16 cellular contexts compared by ENCODE assay signal in the genomic region with DNA sequence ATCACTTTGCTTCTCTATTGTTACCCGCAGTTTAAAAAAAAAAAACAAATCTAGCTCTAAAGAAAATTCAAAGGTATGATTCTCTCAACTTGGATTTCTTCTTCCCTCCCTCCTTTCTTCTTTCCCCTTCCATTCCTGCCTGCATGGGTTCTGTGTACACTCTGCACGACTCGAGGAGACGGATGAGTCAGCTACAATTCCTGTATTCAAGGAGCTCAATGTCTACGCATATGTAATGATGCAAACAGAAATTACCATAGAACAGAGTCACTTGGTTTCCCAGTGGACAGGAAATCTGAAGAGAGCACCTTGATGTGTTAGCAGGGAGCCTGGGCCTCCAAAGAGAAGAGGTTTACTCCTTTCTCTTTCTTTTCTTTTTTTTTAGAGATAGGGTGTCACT.
DNase-seq lines count a peak whose midpoint lies in the region; TF ChIP-seq lines count a peak whose summit lies in the region.
"Had no signal": no experiment of that assay in that cellular context is flagged by ENCODE, and none has a peak within 500 bp of the region (broad histone marks: within the 10 kb centered on the region; RNA-seq: fewer than 3 reads in every experiment).

No MANE protein-coding gene starts in this region.

- H3K79me1 ChIP-seq in mesendoderm (ENCODE audit: low read length): no peaks in the 10 kb centered on the region

- H3K4me2 ChIP-seq in mesendoderm (ENCODE audit: low read length): no peak overlapping the region
- H3K4me2 ChIP-seq: BLaER1 had no signal

- no peak overlapping the region for H3K4ac ChIP-seq in mesendoderm (ENCODE audit: low read depth, low read length)

- TF ChIP-seq POLR2A in erythroblast (IDR thresholded peaks at IDR 0.05; ENCODE audit: low read length): no peak

- no peak overlapping the region for H3K56ac ChIP-seq in mesendoderm (ENCODE audit: low read length)

- WGBS in mesendoderm (ENCODE audit: extremely low coverage, insufficient coverage, low lambda C conversion rate): no CpG with 5 or more reads among the region's 5 CpGs

- no peak overlapping the region for H3K18ac ChIP-seq in mesendoderm (ENCODE audit: low read length)

- no peak overlapping the region for H2AK5ac ChIP-seq in mesendoderm (ENCODE audit: low read length)

- in situ Hi-C loops in Caki2 (cut with HindIII; ENCODE audit: low pct_unique_long_range_greater_than_20kb, low sequenced_read_pairs): no loop called here

- TF ChIP-seq CTCF in cardiac fibroblast (IDR thresholded peaks at IDR 0.05; ENCODE audit: low read depth, low read length): no peak

- no peak overlapping the region for H4K8ac ChIP-seq in mesendoderm (ENCODE audit: low read depth, low read length)

- H3K9ac ChIP-seq in mesendoderm (ENCODE audit: low read length): no peak overlapping the region
- H3K9ac ChIP-seq: BLaER1 had no signal

- no peak overlapping the region for H2BK15ac ChIP-seq in mesendoderm (replicated peaks; ENCODE audit: low read depth)

- no peaks in the 10 kb centered on the region for H3K79me2 ChIP-seq in mesendoderm (ENCODE audit: control insufficient read depth, insufficient read depth, low read length)

- H3K27me3 ChIP-seq in mesendoderm (ENCODE audit: insufficient read depth, low read length, poor library complexity): no peaks in the 10 kb centered on the region
- H3K27me3 ChIP-seq: BLaER1, upper lobe of right lung had no signal

- H3K36me3 ChIP-seq in mesendoderm (ENCODE audit: control insufficient read depth, insufficient read depth, low read length): peaks cover 7% of the 10 kb centered on the region

- no peak overlapping the region for H3K27ac ChIP-seq in mesendoderm (ENCODE audit: low read depth, low read length)
- H3K27ac ChIP-seq: BLaER1, upper lobe of right lung had no signal

- no peak overlapping the region for H4K5ac ChIP-seq in mesendoderm (ENCODE audit: low read length)

- no peak overlapping the region for H2BK120ac ChIP-seq in mesendoderm (ENCODE audit: low read depth, low read length)

- H3K23ac ChIP-seq in mesendoderm (ENCODE audit: low read length): no peak overlapping the region

- no peak overlapping the region for H3K4me3 ChIP-seq in cardiac fibroblast (replicated peaks in 1 of 2; ENCODE audit: low read depth in 2 of 2, low read length in 2 of 2)
- no peak overlapping the region for H3K4me3 ChIP-seq in mesendoderm (ENCODE audit: low read length)
- H3K4me3 ChIP-seq: BLaER1, upper lobe of right lung had no signal

- no peak overlapping the region for H2BK5ac ChIP-seq in mesendoderm (ENCODE audit: low read length)

- DNase-seq in Caki2 (ENCODE audit: low read depth): peak; percentile 72
- DNase-seq in M059J (ENCODE audit: low read depth): peak; percentile 74
- DNase-seq in cardiac fibroblast (ENCODE audit: low read depth in 2 of 2): peak; percentile 33 to 72
- peak; percentile 29 for DNase-seq in mesendoderm
- no peak for DNase-seq in NOMO-1 treated with dmso at 0.1 percent for 144 hours (lab: John Stamatoyannopoulos, UW; ENCODE audit: unreplicated experiment)
- DNase-seq in effector CD4-positive, alpha-beta T cell: no peak
- no peak for DNase-seq in NCI-H2227 treated with DMSO at 0.1 percent for 48 hours (lab: John Stamatoyannopoulos, UW)
- no peak for DNase-seq in erythroblast (lab: John Stamatoyannopoulos, UW)
- DNase-seq: activated T-cell treated with anti-CD3 and anti-CD28 coated beads, Interleukin-2, amount 50 U/mL, for 48 hours; effector memory CD4-positive, alpha-beta T cell; GDM1; naive thymus-derived CD8-positive, alpha-beta T cell; NCI-H446 treated with DMSO at 0.1 percent for 48 hours; stimulated activated CD4-positive, alpha-beta T cell treated with anti-CD3 and anti-CD28 coated beads, Interleukin-4, amount 100 ng/mL, for 24 hours; upper lobe of right lung had no signal

- H3K4me1 ChIP-seq in mesendoderm (ENCODE audit: control insufficient read depth, low read depth, low read length): no peaks in the 10 kb centered on the region
- H3K4me1 ChIP-seq: upper lobe of right lung had no signal

Comparison
In these comparisons a context has a peak if more than half of its experiments do, and no peak if none do; other contexts are left out.
1. DNase-seq: peak in Caki2 (single experiment), M059J (single experiment), cardiac fibroblast (2 of 2) and mesendoderm (single experiment); none in NOMO-1 treated with dmso at 0.1 percent for 144 hours (single experiment), effector CD4-positive, alpha-beta T cell (single experiment), NCI-H2227 treated with DMSO at 0.1 percent for 48 hours (single experiment) and erythroblast (0 of 2).